In genomic region chr12:9378430-9378835, GRCh38 we compare ENCODE assay signal across 10 cellular contexts.
DNase-seq lines count a peak whose midpoint lies in the region; ATAC-seq and TF ChIP-seq lines count a peak whose summit lies in the region.
"Had no signal": no experiment of that assay in that cellular context is flagged by ENCODE, and none has a peak within 500 bp of the region (broad histone marks: within the 10 kb centered on the region; RNA-seq: fewer than 3 reads in every experiment).

No MANE protein-coding gene starts in this region.

- H3K27me3 ChIP-seq in upper lobe of right lung: no peaks in the 10 kb centered on the region
- H3K27me3 ChIP-seq: spleen had no signal

- peak; percentile 30 for TF ChIP-seq CTCF in HFF-Myc (IDR thresholded peaks at IDR 0.05; ENCODE audit: low read depth, low read length, missing control alignments)
- TF ChIP-seq CTCF in VCaP (conservative IDR thresholded peaks at IDR 0.05): peak; percentile 80
- no peak for TF ChIP-seq CTCF in upper lobe of right lung (IDR thresholded peaks at IDR 0.05)

- no peaks in the 10 kb centered on the region for H3K4me1 ChIP-seq in upper lobe of right lung

- H3K4me3 ChIP-seq in HFF-Myc (replicated peaks; ENCODE audit: low read depth, low read length): no peak overlapping the region
- no peak overlapping the region for H3K4me3 ChIP-seq in upper lobe of right lung
- H3K4me3 ChIP-seq: spleen had no signal

- no peaks in the 10 kb centered on the region for H3K36me3 ChIP-seq in upper lobe of right lung
- H3K36me3 ChIP-seq: spleen had no signal

- ATAC-seq in upper lobe of right lung: no peak
- ATAC-seq in GM18907 (IDR thresholded peaks at IDR 0.05; ENCODE audit: unreplicated experiment): no peak

- H3K9me3 ChIP-seq in upper lobe of right lung: no peaks in the 10 kb centered on the region
- H3K9me3 ChIP-seq: spleen had no signal

- intact Hi-C loops in upper lobe of right lung (cut with DNase I): no loop called here

- H3K27ac ChIP-seq in VCaP (no peak overlapping the region), upper lobe of right lung (no peak overlapping the region)
- H3K27ac ChIP-seq: spleen had no signal

- peak; percentile 53 for DNase-seq in D341Med (ENCODE audit: low spot score)
- DNase-seq in HFF-Myc (ENCODE audit: extremely low read depth, low read depth): no peak
- DNase-seq in left kidney (ENCODE audit: low read depth, low spot score): peak; percentile 78
- DNase-seq in upper lobe of right lung: no peak
- no peak for DNase-seq in cerebellar nuclear complex (lab: John Stamatoyannopoulos, UW)
- DNase-seq in activated CD8-positive, alpha-beta memory T cell treated with anti-CD3 and anti-CD28 coated beads, Interleukin-2, amount 50 U/mL, for 48 hours: no peak
- DNase-seq: MV-4-11, spleen had no signal

Comparison
In these comparisons a context has a peak if more than half of its experiments do, and no peak if none do; other contexts are left out.
1. DNase-seq: peak in D341Med (single experiment) and left kidney (single experiment); none in HFF-Myc (single experiment), upper lobe of right lung (single experiment), cerebellar nuclear complex (0 of 2) and activated CD8-positive, alpha-beta memory T cell treated with anti-CD3 and anti-CD28 coated beads, Interleukin-2, amount 50 U/mL, for 48 hours (single experiment).